ENCODE assay signal across 1 cellular context in the genomic region with DNA sequence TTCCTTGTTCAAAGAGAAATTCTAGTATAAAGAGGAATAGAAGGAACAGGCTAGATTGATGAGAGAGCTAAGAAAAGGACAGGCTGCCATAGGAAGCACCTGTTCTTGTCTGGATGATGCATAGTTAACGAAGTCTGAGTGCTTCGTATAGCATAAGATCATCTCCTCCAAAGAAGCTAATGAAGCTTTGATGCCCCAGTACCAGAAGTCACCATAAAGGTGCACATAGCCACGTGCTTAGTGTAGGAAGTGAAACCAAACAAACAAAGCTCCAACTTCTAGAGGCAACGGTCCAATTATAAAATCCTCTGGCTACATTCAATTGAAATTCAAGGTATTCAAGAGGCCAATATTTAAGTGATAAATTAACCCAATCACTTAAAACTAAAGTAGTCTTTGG.
TF ChIP-seq lines count a peak whose summit lies in the region.

No MANE protein-coding gene starts in this region.

TF ChIP-seq in HepG2, 621 proteins besides CTCF, POLR2A, EP300 and RAD21 (continued from another document):
- TF ChIP-seq, protein P1, sequence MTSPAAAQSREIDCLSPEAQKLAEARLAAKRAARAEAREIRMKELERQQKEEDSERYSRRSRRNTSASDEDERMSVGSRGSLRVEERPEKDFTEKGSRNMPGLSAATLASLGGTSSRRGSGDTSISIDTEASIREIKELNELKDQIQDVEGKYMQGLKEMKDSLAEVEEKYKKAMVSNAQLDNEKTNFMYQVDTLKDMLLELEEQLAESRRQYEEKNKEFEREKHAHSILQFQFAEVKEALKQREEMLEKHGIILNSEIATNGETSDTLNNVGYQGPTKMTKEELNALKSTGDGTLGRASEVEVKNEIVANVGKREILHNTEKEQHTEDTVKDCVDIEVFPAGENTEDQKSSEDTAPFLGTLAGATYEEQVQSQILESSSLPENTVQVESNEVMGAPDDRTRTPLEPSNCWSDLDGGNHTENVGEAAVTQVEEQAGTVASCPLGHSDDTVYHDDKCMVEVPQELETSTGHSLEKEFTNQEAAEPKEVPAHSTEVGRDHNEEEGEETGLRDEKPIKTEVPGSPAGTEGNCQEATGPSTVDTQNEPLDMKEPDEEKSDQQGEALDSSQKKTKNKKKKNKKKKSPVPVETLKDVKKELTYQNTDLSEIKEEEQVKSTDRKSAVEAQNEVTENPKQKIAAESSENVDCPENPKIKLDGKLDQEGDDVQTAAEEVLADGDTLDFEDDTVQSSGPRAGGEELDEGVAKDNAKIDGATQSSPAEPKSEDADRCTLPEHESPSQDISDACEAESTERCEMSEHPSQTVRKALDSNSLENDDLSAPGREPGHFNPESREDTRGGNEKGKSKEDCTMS (CRISPR knock-in tag; conservative IDR thresholded peaks at IDR 0.05), result no peak
- TF ChIP-seq, protein P2, sequence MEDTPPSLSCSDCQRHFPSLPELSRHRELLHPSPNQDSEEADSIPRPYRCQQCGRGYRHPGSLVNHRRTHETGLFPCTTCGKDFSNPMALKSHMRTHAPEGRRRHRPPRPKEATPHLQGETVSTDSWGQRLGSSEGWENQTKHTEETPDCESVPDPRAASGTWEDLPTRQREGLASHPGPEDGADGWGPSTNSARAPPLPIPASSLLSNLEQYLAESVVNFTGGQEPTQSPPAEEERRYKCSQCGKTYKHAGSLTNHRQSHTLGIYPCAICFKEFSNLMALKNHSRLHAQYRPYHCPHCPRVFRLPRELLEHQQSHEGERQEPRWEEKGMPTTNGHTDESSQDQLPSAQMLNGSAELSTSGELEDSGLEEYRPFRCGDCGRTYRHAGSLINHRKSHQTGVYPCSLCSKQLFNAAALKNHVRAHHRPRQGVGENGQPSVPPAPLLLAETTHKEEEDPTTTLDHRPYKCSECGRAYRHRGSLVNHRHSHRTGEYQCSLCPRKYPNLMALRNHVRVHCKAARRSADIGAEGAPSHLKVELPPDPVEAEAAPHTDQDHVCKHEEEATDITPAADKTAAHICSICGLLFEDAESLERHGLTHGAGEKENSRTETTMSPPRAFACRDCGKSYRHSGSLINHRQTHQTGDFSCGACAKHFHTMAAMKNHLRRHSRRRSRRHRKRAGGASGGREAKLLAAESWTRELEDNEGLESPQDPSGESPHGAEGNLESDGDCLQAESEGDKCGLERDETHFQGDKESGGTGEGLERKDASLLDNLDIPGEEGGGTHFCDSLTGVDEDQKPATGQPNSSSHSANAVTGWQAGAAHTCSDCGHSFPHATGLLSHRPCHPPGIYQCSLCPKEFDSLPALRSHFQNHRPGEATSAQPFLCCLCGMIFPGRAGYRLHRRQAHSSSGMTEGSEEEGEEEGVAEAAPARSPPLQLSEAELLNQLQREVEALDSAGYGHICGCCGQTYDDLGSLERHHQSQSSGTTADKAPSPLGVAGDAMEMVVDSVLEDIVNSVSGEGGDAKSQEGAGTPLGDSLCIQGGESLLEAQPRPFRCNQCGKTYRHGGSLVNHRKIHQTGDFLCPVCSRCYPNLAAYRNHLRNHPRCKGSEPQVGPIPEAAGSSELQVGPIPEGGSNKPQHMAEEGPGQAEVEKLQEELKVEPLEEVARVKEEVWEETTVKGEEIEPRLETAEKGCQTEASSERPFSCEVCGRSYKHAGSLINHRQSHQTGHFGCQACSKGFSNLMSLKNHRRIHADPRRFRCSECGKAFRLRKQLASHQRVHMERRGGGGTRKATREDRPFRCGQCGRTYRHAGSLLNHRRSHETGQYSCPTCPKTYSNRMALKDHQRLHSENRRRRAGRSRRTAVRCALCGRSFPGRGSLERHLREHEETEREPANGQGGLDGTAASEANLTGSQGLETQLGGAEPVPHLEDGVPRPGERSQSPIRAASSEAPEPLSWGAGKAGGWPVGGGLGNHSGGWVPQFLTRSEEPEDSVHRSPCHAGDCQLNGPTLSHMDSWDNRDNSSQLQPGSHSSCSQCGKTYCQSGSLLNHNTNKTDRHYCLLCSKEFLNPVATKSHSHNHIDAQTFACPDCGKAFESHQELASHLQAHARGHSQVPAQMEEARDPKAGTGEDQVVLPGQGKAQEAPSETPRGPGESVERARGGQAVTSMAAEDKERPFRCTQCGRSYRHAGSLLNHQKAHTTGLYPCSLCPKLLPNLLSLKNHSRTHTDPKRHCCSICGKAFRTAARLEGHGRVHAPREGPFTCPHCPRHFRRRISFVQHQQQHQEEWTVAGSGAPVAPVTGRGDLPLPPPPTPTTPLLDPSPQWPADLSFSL (CRISPR knock-in tag; IDR thresholded peaks at IDR 0.05), result no peak
- TF ChIP-seq SNRNP70 (IDR thresholded peaks at IDR 0.05; ENCODE audit: low read depth, low read length) (no peak), CBX1 (IDR thresholded peaks at IDR 0.05; ENCODE audit: low read depth) (no peak), ZNF230 (CRISPR knock-in tag; IDR thresholded peaks at IDR 0.05) (no peak), ZNF207 (IDR thresholded peaks at IDR 0.05; ENCODE audit: borderline replicate concordance) (no peak), NR2F2 (IDR thresholded peaks at IDR 0.05; ENCODE audit: borderline replicate concordance, low read depth) (no peak), ZNF343 (CRISPR knock-in tag; IDR thresholded peaks at IDR 0.05) (no peak), ELF1 (CRISPR knock-in tag; IDR thresholded peaks at IDR 0.05) (no peak)
- TF ChIP-seq, protein P3, sequence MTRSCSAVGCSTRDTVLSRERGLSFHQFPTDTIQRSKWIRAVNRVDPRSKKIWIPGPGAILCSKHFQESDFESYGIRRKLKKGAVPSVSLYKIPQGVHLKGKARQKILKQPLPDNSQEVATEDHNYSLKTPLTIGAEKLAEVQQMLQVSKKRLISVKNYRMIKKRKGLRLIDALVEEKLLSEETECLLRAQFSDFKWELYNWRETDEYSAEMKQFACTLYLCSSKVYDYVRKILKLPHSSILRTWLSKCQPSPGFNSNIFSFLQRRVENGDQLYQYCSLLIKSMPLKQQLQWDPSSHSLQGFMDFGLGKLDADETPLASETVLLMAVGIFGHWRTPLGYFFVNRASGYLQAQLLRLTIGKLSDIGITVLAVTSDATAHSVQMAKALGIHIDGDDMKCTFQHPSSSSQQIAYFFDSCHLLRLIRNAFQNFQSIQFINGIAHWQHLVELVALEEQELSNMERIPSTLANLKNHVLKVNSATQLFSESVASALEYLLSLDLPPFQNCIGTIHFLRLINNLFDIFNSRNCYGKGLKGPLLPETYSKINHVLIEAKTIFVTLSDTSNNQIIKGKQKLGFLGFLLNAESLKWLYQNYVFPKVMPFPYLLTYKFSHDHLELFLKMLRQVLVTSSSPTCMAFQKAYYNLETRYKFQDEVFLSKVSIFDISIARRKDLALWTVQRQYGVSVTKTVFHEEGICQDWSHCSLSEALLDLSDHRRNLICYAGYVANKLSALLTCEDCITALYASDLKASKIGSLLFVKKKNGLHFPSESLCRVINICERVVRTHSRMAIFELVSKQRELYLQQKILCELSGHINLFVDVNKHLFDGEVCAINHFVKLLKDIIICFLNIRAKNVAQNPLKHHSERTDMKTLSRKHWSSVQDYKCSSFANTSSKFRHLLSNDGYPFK (CRISPR knock-in tag; IDR thresholded peaks at IDR 0.05; ENCODE audit: borderline replicate concordance), result no peak
